In genomic region chr1:186494832-186495271, GRCh38 we compare ENCODE assay signal across 19 cellular contexts. TPM values are rescaled to one million over a fixed set of nuclear protein-coding genes. Genes with fewer than 3 reads are reported as not detected.
A peak's percentile ranks its signal among the peaks of the same experiment; 100 is the strongest.
DNase-seq lines count a peak whose midpoint lies in the region; ATAC-seq and TF ChIP-seq lines count a peak whose summit lies in the region.
"Had no signal": no experiment of that assay in that cellular context is flagged by ENCODE, and none has a peak within 500 bp of the region (broad histone marks: within the 10 kb centered on the region; RNA-seq: fewer than 3 reads in every experiment).

No MANE protein-coding gene starts in this region.

- H3K4me1 ChIP-seq in left lung = no peaks in the 10 kb centered on the region
- H3K4me1 ChIP-seq: BLaER1, pancreas had no signal

- ATAC-seq in GM18517 (IDR thresholded peaks at IDR 0.05; ENCODE audit: unreplicated experiment) (peak; percentile 63), HG03565 (IDR thresholded peaks at IDR 0.05; ENCODE audit: unreplicated experiment) (peak; percentile 57), left lung (peak; percentile 62), HG03108 (IDR thresholded peaks at IDR 0.05; ENCODE audit: unreplicated experiment) (no peak)
- ATAC-seq: pancreas had no signal

- peak overlapping the region; percentile 61; the same call in 1 of the 2 replicates for H3K27ac Mint-ChIP-seq in HFFc6

- no peaks in the 10 kb centered on the region for H3K27me3 Mint-ChIP-seq in HFFc6 (ENCODE audit: insufficient read depth)

- TF ChIP-seq CTCF in HFFc6 (IDR thresholded peaks at IDR 0.05) (no peak), left lung (IDR thresholded peaks at IDR 0.05) (no peak)

- peaks cover under 1% of the 10 kb centered on the region for H3K36me3 Mint-ChIP-seq in HFFc6 (ENCODE audit: low read depth)

- H3K4me1 Mint-ChIP-seq in HFFc6 (ENCODE audit: low read depth) = peaks cover 63% of the 10 kb centered on the region

- H3K27ac ChIP-seq in left lung = peak overlapping the region in 1 of 2 donors; percentile 49
- H3K27ac ChIP-seq: BLaER1, pancreas, stomach had no signal

- H3K9me3 ChIP-seq in left lung = no peaks in the 10 kb centered on the region
- H3K9me3 ChIP-seq: BLaER1, pancreas, stomach had no signal

- no peak for DNase-seq in HFFc6
- DNase-seq in left lung = no peak
- DNase-seq in stimulated activated CD4-positive, alpha-beta T cell treated with anti-CD3 and anti-CD28 coated beads, Interleukin-2, amount 100 ng/mL, for 24 hours = no peak
- no peak for DNase-seq in NCI-H2171 (lab: John Stamatoyannopoulos, UW)
- DNase-seq in NCI-H2196 (lab: John Stamatoyannopoulos, UW; ENCODE audit: unreplicated experiment) = no peak
- DNase-seq: dermis blood vessel endothelial cell; NCI-H345; pancreas; RPMI8226; stimulated activated CD4-positive, alpha-beta T cell treated with anti-CD3 and anti-CD28 coated beads, Interleukin-2, amount 100 ng/mL, for 48 hours; stomach; T-helper 9 cell had no signal

- no peak overlapping the region for H3K4me3 ChIP-seq in left lung
- H3K4me3 ChIP-seq: BLaER1, pancreas, stomach had no signal

- H3K27me3 ChIP-seq in left lung = no peaks in the 10 kb centered on the region
- H3K27me3 ChIP-seq: BLaER1, pancreas, stomach had no signal

- H3K36me3 ChIP-seq in left lung = no peaks in the 10 kb centered on the region
- H3K36me3 ChIP-seq: BLaER1, pancreas, stomach had no signal

- intact Hi-C loops in left lung (cut with DNase I) = no loop called here

- H3K9me3 Mint-ChIP-seq in HFFc6 = no peaks in the 10 kb centered on the region

- H3K4me3 Mint-ChIP-seq in HFFc6 = no peak overlapping the region

RNA-seq across cellular contexts. Expression of gene PDC, which starts 33.9 kb away (rescaled TPM):
- under 1 TPM in 2 of 6 experiments, not detected in 4; 0.17 TPM for total RNA-seq in HFFc6 (2021; fragmentation: NEBNext Ultra II Directional; extraction: Animal tissue kit (Norgen Biotek cat#: 25700))
- total RNA-seq in left lung = not detected
- total RNA-seq: dermis blood vessel endothelial cell, G401, LHCN-M2, mononuclear cell, pancreas, stomach had no signal
